ENCODE assay signal across 16 cellular contexts in the genomic region with DNA sequence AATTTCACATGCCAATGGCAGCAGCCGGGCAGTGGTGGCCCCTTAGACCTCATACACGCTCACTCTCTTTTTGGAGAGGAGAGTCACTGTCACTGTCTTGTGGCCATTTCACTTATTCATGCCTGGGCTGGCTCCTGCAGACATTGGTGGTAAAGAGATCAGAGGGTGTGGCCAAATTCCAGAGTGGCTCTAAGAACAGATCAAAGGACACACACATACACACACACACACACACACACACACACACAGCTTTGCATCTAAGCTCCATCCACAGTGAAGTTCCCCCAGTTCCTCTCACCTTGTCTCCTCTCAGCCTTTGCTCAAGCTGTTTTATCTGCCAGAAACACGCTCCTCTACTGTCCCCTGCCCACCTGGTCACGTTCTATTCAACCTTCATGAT. TPM values are rescaled to one million over a fixed set of nuclear protein-coding genes. Genes with fewer than 3 reads are reported as not detected.
DNase-seq lines count a peak whose midpoint lies in the region; ATAC-seq, FAIRE-seq and TF ChIP-seq lines count a peak whose summit lies in the region.
"Had no signal": no experiment of that assay in that cellular context is flagged by ENCODE, and none has a peak within 500 bp of the region (broad histone marks: within the 10 kb centered on the region; RNA-seq: fewer than 3 reads in every experiment).

No MANE protein-coding gene starts in this region.

- intact Hi-C loops in HepG2 (cut with micrococcal nuclease; ENCODE audit: unreplicated experiment) (no loop called here), right lobe of liver (cut with DNase I) (no loop called here)

- ATAC-seq in HepG2 (peak; percentile 39), right lobe of liver (no peak), esophagus mucosa (peak; percentile 24), GM21447 (IDR thresholded peaks at IDR 0.05; ENCODE audit: unreplicated experiment) (no peak)
- no peak for ATAC-seq in stimulated activated naive B cell treated with anti-CD40 and anti-IgM and Interleukin-4, amounts not matched to agents 10 μg/mL and 1 μg/mL and 100 μg/mL, for 72 hours (replicated peaks)

- DNase-seq in HepG2 (ENCODE audit: low spot score) (peak; percentile 74), right lobe of liver (no peak), SW480 (ENCODE audit: low spot score) (peak; percentile 98), GM20000 (ENCODE audit: low spot score) (no peak), NCI-H1092 treated with DMSO at 0.1 percent for 48 hours (lab: John Stamatoyannopoulos, UW) (no peak)
- DNase-seq in stimulated activated naive B cell treated with anti-CD40 and anti-IgM and Interleukin-4, amounts not matched to agents 10 μg/mL and 1 μg/mL and 100 μg/mL, for 72 hours: no peak
- DNase-seq: C1 segment of cervical spinal cord, DMS53, NCI-H1092, NCI-H1694, NCI-H446, NCI-H774, Peyer's patch, SHP77 had no signal

- in situ Hi-C loops in HepG2 (cut with HindIII; ENCODE audit: extremely low pct_ligation_motif_present, low pct_unique_long_range_greater_than_20kb): no loop called here

- TF ChIP-seq EP300 in HepG2 (IDR thresholded peaks at IDR 0.05; ENCODE audit: low read depth in 2 of 2, low read length in 2 of 2) (no peak), HepG2 (CRISPR knock-in tag; IDR thresholded peaks at IDR 0.05; ENCODE audit: borderline replicate concordance) (peak; percentile 27; the same call in 1 of the 2 replicates)

- H3K4me3 ChIP-seq in HepG2 (replicated peaks in 1 of 3; ENCODE audit: insufficient read depth in 1 of 3, low read depth in 2 of 3, low read length in 3 of 3): no peak overlapping the region
- no peak overlapping the region for H3K4me3 ChIP-seq in right lobe of liver
- H3K4me3 ChIP-seq: Peyer's patch had no signal

- TF ChIP-seq CTCF in HepG2 (CRISPR knock-in tag; IDR thresholded peaks at IDR 0.05): no peak
- TF ChIP-seq CTCF in right lobe of liver (IDR thresholded peaks at IDR 0.05): no peak
- TF ChIP-seq CTCF in GM20000 (IDR thresholded peaks at IDR 0.05; ENCODE audit: extremely low read depth, missing control alignments): no peak

- H3K27me3 ChIP-seq in HepG2 (ENCODE audit: control insufficient read depth in 1 of 2, insufficient read depth in 2 of 2, low read length in 2 of 2) (no peaks in the 10 kb centered on the region), right lobe of liver (no peaks in the 10 kb centered on the region)
- H3K27me3 ChIP-seq: Peyer's patch had no signal

- no peak overlapping the region for H3K4me3 Mint-ChIP-seq in stimulated activated naive B cell treated with anti-CD40 and anti-IgM and Interleukin-4, amounts not matched to agents 10 μg/mL and 1 μg/mL and 100 μg/mL, for 72 hours

- peaks cover 0 to 5% of the 10 kb centered on the region in 2 donors for H3K4me1 Mint-ChIP-seq in stimulated activated naive B cell treated with anti-CD40 and anti-IgM and Interleukin-4, amounts not matched to agents 10 μg/mL and 1 μg/mL and 100 μg/mL, for 72 hours

- H2AFZ ChIP-seq in HepG2 (ENCODE audit: low read length): no peak overlapping the region

- BruUV-seq in HepG2 (replicated peaks; lab: Mats Ljungman, UMichigan): no TSS peak

- peaks cover 0 to 2% of the 10 kb centered on the region in 2 donors for H3K27me3 Mint-ChIP-seq in stimulated activated naive B cell treated with anti-CD40 and anti-IgM and Interleukin-4, amounts not matched to agents 10 μg/mL and 1 μg/mL and 100 μg/mL, for 72 hours

- H3K9ac ChIP-seq in HepG2 (ENCODE audit: insufficient read depth, low read depth, low read length): no peak overlapping the region

- H3K9me3 ChIP-seq in HepG2 (ENCODE audit: low read length) (no peaks in the 10 kb centered on the region), right lobe of liver (no peaks in the 10 kb centered on the region)
- H3K9me3 ChIP-seq: Peyer's patch had no signal

- H3K4me1 ChIP-seq in HepG2 (ENCODE audit: insufficient read depth, low read length) (peaks cover 51% of the 10 kb centered on the region), right lobe of liver (no peaks in the 10 kb centered on the region)
- H3K4me1 ChIP-seq: Peyer's patch had no signal

- TF ChIP-seq POLR2A in HepG2 (IDR thresholded peaks at IDR 0.05; ENCODE audit: insufficient read depth in 1 of 2, low read depth in 2 of 2, low read length in 2 of 2) (no peak), right lobe of liver (IDR thresholded peaks at IDR 0.05) (no peak)

- POLR2A ChIA-PET in HepG2 (lab: Yijun Ruan, JAX): interaction anchor here (1.0 to 1.2 kb wide), 2 partner anchors 18 to 33 kb away, joined by 3 to 4 read pairs; no protein-coding TSS in a partner anchor

- H3K9me3 Mint-ChIP-seq in stimulated activated naive B cell treated with anti-CD40 and anti-IgM and Interleukin-4, amounts not matched to agents 10 μg/mL and 1 μg/mL and 100 μg/mL, for 72 hours: no peaks in the 10 kb centered on the region

- H3K79me2 ChIP-seq in HepG2 (ENCODE audit: insufficient read depth, low read length): no peaks in the 10 kb centered on the region

- CTCF ChIA-PET in HepG2 (lab: Yijun Ruan, JAX; ENCODE audit: low intra/inter-chr PET ratio, low total read pairs): no interaction called here

- H3K4me2 ChIP-seq in HepG2 (ENCODE audit: low read depth, low read length): peak overlapping the region; percentile 44; the same call in 1 of the 2 replicates

- 49% methylated on average over 4 of the region's 4 CpGs for WGBS in HepG2 (ENCODE audit: low lambda C conversion rate)
- WGBS in right lobe of liver (ENCODE audit: insufficient coverage, low coverage, low lambda C conversion rate, missing lambda C conversion rate): 90% methylated on average over 4 of the region's 4 CpGs

- H3K27ac Mint-ChIP-seq in stimulated activated naive B cell treated with anti-CD40 and anti-IgM and Interleukin-4, amounts not matched to agents 10 μg/mL and 1 μg/mL and 100 μg/mL, for 72 hours: peak overlapping the region; percentile 11

- H3K36me3 Mint-ChIP-seq in stimulated activated naive B cell treated with anti-CD40 and anti-IgM and Interleukin-4, amounts not matched to agents 10 μg/mL and 1 μg/mL and 100 μg/mL, for 72 hours: no peaks in the 10 kb centered on the region

- no peak for TF ChIP-seq RAD21 in HepG2 (CRISPR knock-in tag; IDR thresholded peaks at IDR 0.05)

- H4K20me1 ChIP-seq in HepG2 (ENCODE audit: insufficient read depth, low read length): no peaks in the 10 kb centered on the region

- FAIRE-seq in HepG2 (lab: Jason Lieb, UNC): peak; percentile 85

- H3K36me3 ChIP-seq in HepG2 (replicated peaks in 1 of 2; ENCODE audit: control insufficient read depth in 1 of 2, insufficient read depth in 2 of 2, low read length in 2 of 2) (no peaks in the 10 kb centered on the region), right lobe of liver (no peaks in the 10 kb centered on the region)
- H3K36me3 ChIP-seq: Peyer's patch had no signal

- H3K27ac ChIP-seq in HepG2 (ENCODE audit: extremely low read length, insufficient read depth, low read length) (no peak overlapping the region), right lobe of liver (no peak overlapping the region)
- H3K27ac ChIP-seq: Peyer's patch had no signal

TF ChIP-seq in HepG2, 621 proteins besides CTCF, POLR2A, EP300 and RAD21 (continues in another document):
- TF ChIP-seq TEAD3 (CRISPR knock-in tag; optimal IDR thresholded peaks at IDR 0.05; ENCODE audit: borderline replicate concordance) (peak; percentile 53), RXRB (CRISPR knock-in tag; IDR thresholded peaks at IDR 0.05; ENCODE audit: borderline replicate concordance) (no peak), PHF20 (CRISPR knock-in tag; IDR thresholded peaks at IDR 0.05) (no peak)
- TF ChIP-seq, protein P1, sequence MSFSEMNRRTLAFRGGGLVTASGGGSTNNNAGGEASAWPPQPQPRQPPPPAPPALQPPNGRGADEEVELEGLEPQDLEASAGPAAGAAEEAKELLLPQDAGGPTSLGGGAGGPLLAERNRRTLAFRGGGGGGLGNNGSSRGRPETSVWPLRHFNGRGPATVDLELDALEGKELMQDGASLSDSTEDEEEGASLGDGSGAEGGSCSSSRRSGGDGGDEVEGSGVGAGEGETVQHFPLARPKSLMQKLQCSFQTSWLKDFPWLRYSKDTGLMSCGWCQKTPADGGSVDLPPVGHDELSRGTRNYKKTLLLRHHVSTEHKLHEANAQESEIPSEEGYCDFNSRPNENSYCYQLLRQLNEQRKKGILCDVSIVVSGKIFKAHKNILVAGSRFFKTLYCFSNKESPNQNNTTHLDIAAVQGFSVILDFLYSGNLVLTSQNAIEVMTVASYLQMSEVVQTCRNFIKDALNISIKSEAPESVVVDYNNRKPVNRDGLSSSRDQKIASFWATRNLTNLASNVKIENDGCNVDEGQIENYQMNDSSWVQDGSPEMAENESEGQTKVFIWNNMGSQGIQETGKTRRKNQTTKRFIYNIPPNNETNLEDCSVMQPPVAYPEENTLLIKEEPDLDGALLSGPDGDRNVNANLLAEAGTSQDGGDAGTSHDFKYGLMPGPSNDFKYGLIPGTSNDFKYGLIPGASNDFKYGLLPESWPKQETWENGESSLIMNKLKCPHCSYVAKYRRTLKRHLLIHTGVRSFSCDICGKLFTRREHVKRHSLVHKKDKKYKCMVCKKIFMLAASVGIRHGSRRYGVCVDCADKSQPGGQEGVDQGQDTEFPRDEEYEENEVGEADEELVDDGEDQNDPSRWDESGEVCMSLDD (CRISPR knock-in tag; IDR thresholded peaks at IDR 0.05; ENCODE audit: borderline replicate concordance): no peak

RNA-seq across cellular contexts. Expression of a gene that starts 46.5 kb away (rescaled TPM):
- 28.9 and 69.8 TPM in 2 replicates for total RNA-seq in HepG2 (2016; rRNA removed; fragmentation: Illumina TruSeq; extraction: Trizol)
- total RNA-seq in HepG2 (2016; cell fraction: cytosol; rRNA removed; fragmentation: Illumina TruSeq; extraction: Trizol; ENCODE audit: low read depth): 6.4 and 7.8 TPM in 2 replicates
- total RNA-seq in HepG2 (2016; cell fraction: insoluble cytoplasmic fraction; rRNA removed; fragmentation: Illumina TruSeq; extraction: Trizol): 30.1 and 67.5 TPM in 2 replicates
- total RNA-seq in HepG2 (2016; cell fraction: membrane; rRNA removed; fragmentation: Illumina TruSeq; extraction: Trizol): 28.5 and 33.3 TPM in 2 replicates
- total RNA-seq in HepG2 (2016; cell fraction: nucleus; rRNA removed; fragmentation: Illumina TruSeq; extraction: Trizol): 32.9 and 33.0 TPM in 2 replicates
- 9.9 and 13.0 TPM in 2 replicates for polyA plus RNA-seq in HepG2 (2011; rRNA removed)
- 7.2 and 11.6 TPM in 2 replicates for polyA plus RNA-seq in HepG2 (2011; cell fraction: cytosol; rRNA removed)
- polyA plus RNA-seq in HepG2 (2011; cell fraction: nucleus; rRNA removed): 3.6 and 4.5 TPM in 2 replicates
- polyA plus RNA-seq in HepG2 (2012): 16.8 and 18.2 TPM in 2 replicates
- 5.0 and 5.1 TPM in 2 replicates for polyA plus RNA-seq in HepG2 (2016; cell fraction: cytosol; fragmentation: Illumina TruSeq; extraction: Trizol; ENCODE audit: low read depth)
- 71.3 and 73.5 TPM in 2 replicates for polyA plus RNA-seq in HepG2 (2016; cell fraction: insoluble cytoplasmic fraction; fragmentation: Illumina TruSeq; extraction: Trizol; ENCODE audit: low read depth)
- 15.6 and 19.0 TPM in 2 replicates for polyA plus RNA-seq in HepG2 (2016; cell fraction: membrane; fragmentation: Illumina TruSeq; extraction: Trizol; ENCODE audit: low read depth)
- 33.5 and 33.9 TPM in 2 replicates for polyA plus RNA-seq in HepG2 (2016; cell fraction: nucleus; fragmentation: Illumina TruSeq; extraction: Trizol; ENCODE audit: insufficient read depth, low read depth)
- 13.6 and 15.0 TPM in 2 replicates for polyA minus RNA-seq in HepG2 (2011; rRNA and poly(A)+ RNA removed; ENCODE audit: low replicate concordance)
- polyA minus RNA-seq in HepG2 (2011; cell fraction: cytosol; rRNA and poly(A)+ RNA removed): 17.8 and 20.1 TPM in 2 replicates
- 15.7 and 18.9 TPM in 2 replicates for polyA minus RNA-seq in HepG2 (2011; cell fraction: nucleus; rRNA and poly(A)+ RNA removed)
- 10 to 100 TPM; 16.3 to 27.2 (median 19.5) TPM for total RNA-seq in right lobe of liver
- total RNA-seq in esophagus mucosa: 24.9 TPM

Comparison
In these comparisons a context has a peak if more than half of its experiments do, and no peak if none do; other contexts are left out.
1. ATAC-seq: peak in HepG2 (single experiment) and esophagus mucosa (single experiment); none in right lobe of liver (0 of 4), stimulated activated naive B cell treated with anti-CD40 and anti-IgM and Interleukin-4, amounts not matched to agents 10 μg/mL and 1 μg/mL and 100 μg/mL, for 72 hours (0 of 2) and GM21447 (single experiment).
2. DNase-seq: peak in HepG2 (single experiment) and SW480 (single experiment); none in right lobe of liver (0 of 3), stimulated activated naive B cell treated with anti-CD40 and anti-IgM and Interleukin-4, amounts not matched to agents 10 μg/mL and 1 μg/mL and 100 μg/mL, for 72 hours (single experiment), GM20000 (single experiment) and NCI-H1092 treated with DMSO at 0.1 percent for 48 hours (single experiment).